In genomic region chr4:137601924-137602323, GRCh38 we compare ENCODE assay signal across 21 cellular contexts.
A peak's percentile ranks its signal among the peaks of the same experiment; 100 is the strongest.
DNase-seq lines count a peak whose midpoint lies in the region; ATAC-seq and TF ChIP-seq lines count a peak whose summit lies in the region.
"Had no signal": no experiment of that assay in that cellular context is flagged by ENCODE, and none has a peak within 500 bp of the region (broad histone marks: within the 10 kb centered on the region; RNA-seq: fewer than 3 reads in every experiment).

No MANE protein-coding gene starts in this region.

- peaks cover 4% of the 10 kb centered on the region; the same call in 1 of the 2 replicates for H3K4me1 ChIP-seq in GM23248 (ENCODE audit: insufficient read depth)
- H3K4me1 ChIP-seq in trophoblast cell (ENCODE audit: control insufficient read depth in 1 of 2, insufficient read depth in 2 of 2, low read length in 2 of 2), result peaks cover 0 to 7% of the 10 kb centered on the region in 2 experiments
- H3K4me1 ChIP-seq in transverse colon, result peaks cover 0 to 5% (median 0%) of the 10 kb centered on the region in 4 donors
- H3K4me1 ChIP-seq: esophagus squamous epithelium, pancreas had no signal

- no peak overlapping the region for H3K23ac ChIP-seq in trophoblast cell (ENCODE audit: low read length)

- H3K4me3 ChIP-seq in GM23248 (no peak overlapping the region), foreskin fibroblast (ENCODE audit: low read depth in 1 of 2, low read length in 2 of 2) (no peak overlapping the region), trophoblast cell (ENCODE audit: low read depth, low read length) (no peak overlapping the region), transverse colon (no peak overlapping the region)
- H3K4me3 ChIP-seq: esophagus squamous epithelium, MG63, pancreas, right lobe of liver, thoracic aorta had no signal

- no peak overlapping the region for H2AK5ac ChIP-seq in trophoblast cell (ENCODE audit: low read length)

- TF ChIP-seq CTCF in foreskin fibroblast (IDR thresholded peaks at IDR 0.05; ENCODE audit: low read depth, low read length) (no peak), transverse colon (IDR thresholded peaks at IDR 0.05) (no peak)

- H3K14ac ChIP-seq in trophoblast cell (ENCODE audit: low read length), result no peak overlapping the region

- H2BK12ac ChIP-seq in trophoblast cell (ENCODE audit: low read length), result no peak overlapping the region

- intact Hi-C loops in left ventricle myocardium superior (cut with micrococcal nuclease), result no loop called here
- intact Hi-C loops in head of caudate nucleus (cut with DNase I), result no loop called here
- intact Hi-C loops in transverse colon (cut with DNase I; ENCODE audit: low total_unique reads), result no loop called here

- H3K18ac ChIP-seq in trophoblast cell (ENCODE audit: low read length), result no peak overlapping the region

- H3F3A ChIP-seq in GM23248 (ENCODE audit: insufficient read depth), result no peaks in the 10 kb centered on the region

- no peak overlapping the region for H4K91ac ChIP-seq in trophoblast cell (ENCODE audit: low read depth, low read length)

- WGBS in GM23248 (ENCODE audit: low coverage in 1 of 2, low lambda C conversion rate in 2 of 2, missing lambda C conversion rate in 2 of 2), 2 experiments, result 96 to 98% methylated on average over 1 of the region's 1 CpG
- WGBS in trophoblast cell (ENCODE audit: extremely low coverage, insufficient coverage, insufficient read length), result no CpG with 5 or more reads among the region's 1 CpG
- WGBS in transverse colon (ENCODE audit: low coverage in 1 of 2), 2 donors, result 37 to 56% methylated on average over 1 of the region's 1 CpG

- H3K9ac ChIP-seq in GM23248 (no peak overlapping the region), trophoblast cell (ENCODE audit: low read length) (no peak overlapping the region)

- ATAC-seq in left ventricle myocardium superior, result no peak
- ATAC-seq: HCT116; HepG2; pancreas; right lobe of liver; stimulated activated effector memory CD8-positive, alpha-beta T cell treated with anti-CD3 and anti-CD28 coated beads, Interleukin-12 subunit alpha, Interleukin-12 subunit beta, amount 100 ng/mL, for 72 hours had no signal

- no peak overlapping the region for H2AFZ ChIP-seq in GM23248
- H2AFZ ChIP-seq in trophoblast cell (ENCODE audit: insufficient read depth, low read length, poor library complexity), result no peak overlapping the region

- no peak overlapping the region for H3K4ac ChIP-seq in trophoblast cell (ENCODE audit: low read depth, low read length)

- no peaks in the 10 kb centered on the region for H3K9me3 ChIP-seq in GM23248 (ENCODE audit: low read depth)
- H3K9me3 ChIP-seq in trophoblast cell (ENCODE audit: insufficient read depth, low read depth, low read length), result no peaks in the 10 kb centered on the region
- no peaks in the 10 kb centered on the region for H3K9me3 ChIP-seq in transverse colon
- H3K9me3 ChIP-seq: esophagus squamous epithelium, MG63, pancreas, right lobe of liver, thoracic aorta had no signal

- H4K8ac ChIP-seq in trophoblast cell (ENCODE audit: low read depth, low read length), result no peak overlapping the region

- H3K79me1 ChIP-seq in trophoblast cell (ENCODE audit: low read length), result peaks cover 7% of the 10 kb centered on the region

- TF ChIP-seq EP300 in transverse colon (IDR thresholded peaks at IDR 0.05; ENCODE audit: low read depth), result no peak

- in situ Hi-C loops in GM23248 (cut with MboI) (no loop called here), transverse colon (cut with MboI; ENCODE audit: low pct_ligation_motif_present in 1 of 4, low pct_unique_long_range_greater_than_20kb in 1 of 4, low sequenced_read_pairs in 3 of 4) (no loop called here)

- H3K27me3 ChIP-seq in GM23248 (replicated peaks; ENCODE audit: insufficient read depth) (no peaks in the 10 kb centered on the region), trophoblast cell (ENCODE audit: insufficient read depth, low read length) (no peaks in the 10 kb centered on the region), transverse colon (no peaks in the 10 kb centered on the region)
- H3K27me3 ChIP-seq: esophagus squamous epithelium, MG63, pancreas, right lobe of liver had no signal

- TF ChIP-seq POLR2A in transverse colon (IDR thresholded peaks at IDR 0.05), result no peak

- H3K79me2 ChIP-seq in GM23248 (ENCODE audit: insufficient read depth) (no peaks in the 10 kb centered on the region), trophoblast cell (ENCODE audit: control insufficient read depth, insufficient read depth, low read length, poor library complexity) (peaks cover 1% of the 10 kb centered on the region)

- no peak overlapping the region for H4K12ac ChIP-seq in trophoblast cell (ENCODE audit: low read depth, low read length)

- H3K27ac ChIP-seq in GM23248, result no peak overlapping the region
- H3K27ac ChIP-seq in trophoblast cell (ENCODE audit: low read depth, low read length), result peak overlapping the region; percentile 77
- H3K27ac ChIP-seq in transverse colon, result no peak overlapping the region
- H3K27ac ChIP-seq: esophagus squamous epithelium, pancreas, right lobe of liver, thoracic aorta had no signal

- no peak overlapping the region for H3K4me2 ChIP-seq in GM23248 (ENCODE audit: unreplicated experiment)
- no peak overlapping the region for H3K4me2 ChIP-seq in trophoblast cell (ENCODE audit: low read length)

- H2BK5ac ChIP-seq in trophoblast cell (ENCODE audit: low read depth, low read length, poor library complexity), result no peak overlapping the region

- no peaks in the 10 kb centered on the region for H3K9me2 ChIP-seq in GM23248 (ENCODE audit: insufficient read depth)

- H4K20me1 ChIP-seq in GM23248 (ENCODE audit: insufficient read depth), result no peaks in the 10 kb centered on the region

- H2BK120ac ChIP-seq in trophoblast cell (ENCODE audit: insufficient read depth, low read length, poor library complexity), result peak overlapping the region; percentile 62

- H3K36me3 ChIP-seq in GM23248 (ENCODE audit: low read depth) (no peaks in the 10 kb centered on the region), trophoblast cell (ENCODE audit: control insufficient read depth in 1 of 2, insufficient read depth in 2 of 2, low read length in 2 of 2) (no peaks in the 10 kb centered on the region), transverse colon (no peaks in the 10 kb centered on the region)
- H3K36me3 ChIP-seq: esophagus squamous epithelium, MG63, pancreas, right lobe of liver, thoracic aorta had no signal

- DNase-seq in GM23248 (peak; percentile 23), SK-N-DZ (ENCODE audit: low spot score) (peak; percentile 42), foreskin fibroblast (peak; percentile 9 to 39), trophoblast cell (peak; percentile 69 to 79), left ventricle myocardium superior (no peak), head of caudate nucleus (no peak), transverse colon (no peak)
- DNase-seq: activated CD4-positive, alpha-beta T cell treated with anti-CD3 and anti-CD28 coated beads for 48 hours; activated CD8-positive, alpha-beta memory T cell treated with anti-CD3 and anti-CD28 coated beads, Interleukin-2, amount 50 U/mL, for 4 hours; activated effector memory CD4-positive, alpha-beta T cell treated with Interleukin-2 at 50 U/mL for 16 hours; esophagus squamous epithelium; MG63; naive B cell; NCI-H146; NCI-H345; pancreas; right lobe of liver had no signal

Comparison
In these comparisons a context has a peak if more than half of its experiments do, and no peak if none do; other contexts are left out.
1. DNase-seq: peak in GM23248 (single experiment), SK-N-DZ (single experiment), foreskin fibroblast (2 of 2) and trophoblast cell (2 of 2); none in left ventricle myocardium superior (single experiment), head of caudate nucleus (0 of 42) and transverse colon (single experiment).